24 cellular contexts compared by ENCODE assay signal in genomic region chr6:43471399-43471798, GRCh38. TPM values are rescaled to one million over a fixed set of nuclear protein-coding genes. Genes with fewer than 3 reads are reported as not detected.
A peak's percentile ranks its signal among the peaks of the same experiment; 100 is the strongest.
DNase-seq lines count a peak whose midpoint lies in the region; ATAC-seq, FAIRE-seq and TF ChIP-seq lines count a peak whose summit lies in the region.
"Had no signal": no experiment of that assay in that cellular context is flagged by ENCODE, and none has a peak within 500 bp of the region (broad histone marks: within the 10 kb centered on the region; RNA-seq: fewer than 3 reads in every experiment).

No MANE protein-coding gene starts in this region.

- H3K23ac ChIP-seq in IMR-90 (ENCODE audit: low read depth, low read length): peak overlapping the region; percentile 73; the same call in 1 of the 2 replicates
- no peak overlapping the region for H3K23ac ChIP-seq in trophoblast cell (ENCODE audit: low read length)

- no peak for DNase-seq in HCT116 (ENCODE audit: low read depth, low spot score)
- DNase-seq in IMR-90: no peak
- no peak for DNase-seq in K562 (ENCODE audit: extremely low read depth in 1 of 4, low spot score in 3 of 4)
- DNase-seq in trophoblast cell: peak; percentile 58 to 71
- DNase-seq in NCI-H2196 (lab: John Stamatoyannopoulos, UW; ENCODE audit: unreplicated experiment): no peak
- no peak for DNase-seq in kidney glomerular epithelial cell (lab: John Stamatoyannopoulos, UW)
- DNase-seq: Calu3; CD8-positive, alpha-beta memory T cell; GOT3; KBM-7; MG63; NCI-H1105 treated with DMSO at 0.1 percent for 48 hours; NCI-H146; NCI-H1930; NCI-H2227 treated with DMSO at 0.1 percent for 48 hours; NCI-H510A; NCI-H69; Peyer's patch; SHP77 treated with DMSO at 0.1 percent for 48 hours had no signal

- H4K91ac ChIP-seq in IMR-90 (ENCODE audit: insufficient read depth, low read depth, low read length) (no peak overlapping the region), trophoblast cell (ENCODE audit: low read depth, low read length) (no peak overlapping the region)

- CTCF ChIA-PET in HCT116 (lab: Charles Lee) (interaction anchor here (1.1 kb wide), 1 partner anchor 14 kb away, joined by 3 read pairs; no protein-coding TSS in a partner anchor), IMR-90 (lab: Yijun Ruan, JAX) (interaction anchor here (0.7 kb wide), 1 partner anchor 37 kb away, joined by 3 read pairs; no protein-coding TSS in a partner anchor), K562 (lab: Yijun Ruan, JAX; ENCODE audit: low intra/inter-chr PET ratio) (no interaction called here)

- no peak overlapping the region for H2BK5ac ChIP-seq in IMR-90 (ENCODE audit: low read depth, low read length, poor library complexity, severe bottlenecking)
- no peak overlapping the region for H2BK5ac ChIP-seq in trophoblast cell (ENCODE audit: low read depth, low read length, poor library complexity)

- H3K4me3 ChIP-seq in HCT116 (replicated peaks in 1 of 2; ENCODE audit: low read depth in 1 of 2, low read length in 2 of 2) (no peak overlapping the region), IMR-90 (ENCODE audit: insufficient read depth, low read depth, low read length) (no peak overlapping the region), K562 (no peak overlapping the region), trophoblast cell (ENCODE audit: low read depth, low read length) (no peak overlapping the region)
- H3K4me3 ChIP-seq: MG63, Peyer's patch had no signal

- H3K4me1 ChIP-seq in HCT116 (ENCODE audit: control insufficient read depth in 1 of 2, insufficient read depth in 2 of 2, low read length in 2 of 2): peaks cover 18 to 21% of the 10 kb centered on the region in 2 experiments
- no peaks in the 10 kb centered on the region for H3K4me1 ChIP-seq in IMR-90 (ENCODE audit: control insufficient read depth, insufficient read depth, low read length)
- H3K4me1 ChIP-seq in K562 (replicated peaks in 1 of 2; ENCODE audit: control insufficient read depth in 2 of 2, insufficient read depth in 2 of 2, low read length in 2 of 2): no peaks in the 10 kb centered on the region; a peak in 2 of 5 replicates
- H3K4me1 ChIP-seq in trophoblast cell (ENCODE audit: control insufficient read depth in 1 of 2, insufficient read depth in 2 of 2, low read length in 2 of 2): peaks cover 5 to 10% of the 10 kb centered on the region in 2 experiments
- H3K4me1 ChIP-seq: Peyer's patch had no signal

- WGBS in IMR-90 (ENCODE audit: extremely low coverage in 2 of 2, insufficient read length in 1 of 2), 2 experiments: 29% methylated on average over 1 of the region's 1 CpG; no CpG with 5 or more reads in 1 of the 2 experiments
- WGBS in K562 (ENCODE audit: insufficient coverage, low coverage, missing lambda C conversion rate): 10% methylated on average over 1 of the region's 1 CpG
- WGBS in trophoblast cell (ENCODE audit: extremely low coverage, insufficient coverage, insufficient read length): no CpG with 5 or more reads among the region's 1 CpG

- no peak overlapping the region for H2AK9ac ChIP-seq in IMR-90 (replicated peaks; ENCODE audit: low read depth, low read length, poor library complexity)

- in situ Hi-C loops in IMR-90 (cut with MboI; ENCODE audit: low sequenced_read_pairs) (no loop called here), K562 (cut with MboI) (no loop called here)

- H2AK5ac ChIP-seq in IMR-90 (ENCODE audit: low read depth, low read length) (no peak overlapping the region), trophoblast cell (ENCODE audit: low read length) (no peak overlapping the region)

- no peaks in the 10 kb centered on the region for H3K27me3 ChIP-seq in HCT116 (ENCODE audit: insufficient read depth, low read length)
- H3K27me3 ChIP-seq in IMR-90 (ENCODE audit: control insufficient read depth, insufficient read depth, low read length): peaks cover 19% of the 10 kb centered on the region
- H3K27me3 ChIP-seq in K562 (ENCODE audit: control insufficient read depth in 2 of 2, insufficient read depth in 2 of 2, low read length in 2 of 2): no peaks in the 10 kb centered on the region
- no peaks in the 10 kb centered on the region for H3K27me3 ChIP-seq in trophoblast cell (ENCODE audit: insufficient read depth, low read length)
- H3K27me3 ChIP-seq: MG63, Peyer's patch had no signal

- H3K56ac ChIP-seq in IMR-90 (ENCODE audit: extremely low read depth, insufficient read depth, low read length): no peak overlapping the region

- H3K9me1 ChIP-seq in IMR-90 (ENCODE audit: insufficient read depth, low read length) (no peaks in the 10 kb centered on the region), K562 (ENCODE audit: control insufficient read depth, insufficient read depth, low read length) (no peaks in the 10 kb centered on the region)

- H4K8ac ChIP-seq in IMR-90 (ENCODE audit: low read depth in 2 of 2, low read length in 2 of 2): no peak overlapping the region
- no peak overlapping the region for H4K8ac ChIP-seq in trophoblast cell (ENCODE audit: low read depth, low read length)

- no peak overlapping the region for H4K5ac ChIP-seq in IMR-90 (ENCODE audit: low read depth, low read length)

- dilution Hi-C loops in IMR-90 (cut with HindIII; ENCODE audit: low sequenced_read_pairs, unreplicated experiment): no loop called here

- H3K4me2 ChIP-seq in HCT116 (ENCODE audit: low read length): peak overlapping the region; percentile 36; the same call in 1 of the 2 replicates
- no peak overlapping the region for H3K4me2 ChIP-seq in IMR-90 (ENCODE audit: low read depth, low read length)
- no peak overlapping the region for H3K4me2 ChIP-seq in K562 (ENCODE audit: insufficient read depth, low read length)
- H3K4me2 ChIP-seq in trophoblast cell (ENCODE audit: low read length): no peak overlapping the region

- H4K12ac ChIP-seq in trophoblast cell (ENCODE audit: low read depth, low read length): no peak overlapping the region

- TF ChIP-seq EP300 in K562 (IDR thresholded peaks at IDR 0.05; ENCODE audit: low read length): no peak

- TF ChIP-seq POLR2A in HCT116 (IDR thresholded peaks at IDR 0.05; ENCODE audit: borderline replicate concordance, extremely low read depth, insufficient read depth, insufficient read length): no peak
- no peak for TF ChIP-seq POLR2A in IMR-90 (IDR thresholded peaks at IDR 0.05; ENCODE audit: low read depth, low read length)
- TF ChIP-seq POLR2A in K562 (conservative IDR thresholded peaks at IDR 0.05): no peak

- H3K79me1 ChIP-seq in IMR-90 (ENCODE audit: low read depth in 1 of 2, low read length in 2 of 2) (no peaks in the 10 kb centered on the region), trophoblast cell (ENCODE audit: low read length) (no peaks in the 10 kb centered on the region)

- no peak for ATAC-seq in HCT116
- ATAC-seq in IMR-90 (ENCODE audit: low read depth): no peak
- ATAC-seq in K562: no peak
- ATAC-seq in GM21526 (IDR thresholded peaks at IDR 0.05; ENCODE audit: low FRiP score, unreplicated experiment): no peak

- H2BK15ac ChIP-seq in IMR-90 (ENCODE audit: low read depth, low read length): no peak overlapping the region

- H3K9me3 ChIP-seq in HCT116 (ENCODE audit: control insufficient read depth in 1 of 2, insufficient read depth in 1 of 2, low read depth in 1 of 2, low read length in 2 of 2): no peaks in the 10 kb centered on the region
- no peaks in the 10 kb centered on the region for H3K9me3 ChIP-seq in IMR-90 (ENCODE audit: control insufficient read depth, insufficient read depth, low read length)
- no peaks in the 10 kb centered on the region for H3K9me3 ChIP-seq in K562 (replicated peaks; ENCODE audit: control insufficient read depth, insufficient read depth, low read depth, low read length)
- no peaks in the 10 kb centered on the region for H3K9me3 ChIP-seq in trophoblast cell (ENCODE audit: insufficient read depth, low read depth, low read length)
- H3K9me3 ChIP-seq: MG63, Peyer's patch had no signal

- no peak overlapping the region for H3K18ac ChIP-seq in IMR-90 (ENCODE audit: low read depth, low read length)
- no peak overlapping the region for H3K18ac ChIP-seq in trophoblast cell (ENCODE audit: low read length)

- no peak for FAIRE-seq in K562 (lab: Jason Lieb, UNC)
- FAIRE-seq: G401.6 had no signal

- H3K9ac ChIP-seq in HCT116 (ENCODE audit: low read length): no peak overlapping the region
- no peak overlapping the region for H3K9ac ChIP-seq in IMR-90 (ENCODE audit: low read depth, low read length)
- H3K9ac ChIP-seq in K562 (ENCODE audit: insufficient read depth in 1 of 2, low read depth in 2 of 2, low read length in 2 of 2): no peak overlapping the region; a peak in 1 of 4 replicates
- no peak overlapping the region for H3K9ac ChIP-seq in trophoblast cell (ENCODE audit: low read length)

- TF ChIP-seq CTCF in HCT116 (IDR thresholded peaks at IDR 0.05 in 2 of 3, conservative IDR thresholded peaks at IDR 0.05 in 1 of 3; ENCODE audit: borderline replicate concordance in 1 of 3, insufficient read depth in 1 of 3, low read depth in 2 of 3, low read length in 2 of 3) (no peak), IMR-90 (conservative IDR thresholded peaks at IDR 0.05; ENCODE audit: low read depth, low read length) (no peak), K562 (IDR thresholded peaks at IDR 0.05 in 2 of 3, conservative IDR thresholded peaks at IDR 0.05 in 1 of 3; ENCODE audit: insufficient read depth in 2 of 3, low read depth in 1 of 3, low read length in 3 of 3) (no peak)

- no peak overlapping the region for H3K4ac ChIP-seq in IMR-90 (ENCODE audit: low read depth, low read length)
- no peak overlapping the region for H3K4ac ChIP-seq in trophoblast cell (ENCODE audit: low read depth, low read length)

- H2AFZ ChIP-seq in HCT116 (ENCODE audit: low read depth, low read length, poor library complexity, severe bottlenecking): peak overlapping the region; percentile 22
- peak overlapping the region; percentile 23 for H2AFZ ChIP-seq in IMR-90 (replicated peaks; ENCODE audit: low read length, poor library complexity)
- peak overlapping the region; percentile 34 for H2AFZ ChIP-seq in K562 (ENCODE audit: low read depth, low read length)
- no peak overlapping the region for H2AFZ ChIP-seq in trophoblast cell (ENCODE audit: insufficient read depth, low read length, poor library complexity)

- H3K79me2 ChIP-seq in HCT116 (ENCODE audit: insufficient read depth, low read length) (no peaks in the 10 kb centered on the region), K562 (ENCODE audit: control insufficient read depth, insufficient read depth, low read length) (no peaks in the 10 kb centered on the region), trophoblast cell (ENCODE audit: control insufficient read depth, insufficient read depth, low read length, poor library complexity) (no peaks in the 10 kb centered on the region)

- intact Hi-C loops in HCT116 (cut with micrococcal nuclease) (no loop called here), IMR-90 (cut with micrococcal nuclease) (no loop called here), K562 (cut with micrococcal nuclease) (no loop called here)

- BruUV-seq in HCT116 (replicated peaks; lab: Mats Ljungman, UMichigan): no TSS peak
- BruUV-seq in IMR-90 (replicated peaks; lab: Mats Ljungman, UMichigan): no TSS peak
- no TSS peak for BruUV-seq in K562 (replicated peaks; lab: Mats Ljungman, UMichigan)

- H2BK12ac ChIP-seq in trophoblast cell (ENCODE audit: low read length): no peak overlapping the region

- H3K27ac ChIP-seq in HCT116 (ENCODE audit: low read depth, low read length): no peak overlapping the region
- no peak overlapping the region for H3K27ac ChIP-seq in IMR-90 (ENCODE audit: insufficient read depth, low read length)
- H3K27ac ChIP-seq in K562 (ENCODE audit: extremely low read depth, low read depth, low read length): no peak overlapping the region
- H3K27ac ChIP-seq in trophoblast cell (ENCODE audit: low read depth, low read length): no peak overlapping the region
- H3K27ac ChIP-seq: HL-60, Peyer's patch had no signal

- H4K20me1 ChIP-seq in HCT116 (ENCODE audit: insufficient read depth) (no peaks in the 10 kb centered on the region), IMR-90 (ENCODE audit: insufficient read depth, low read length) (no peaks in the 10 kb centered on the region), K562 (replicated peaks; ENCODE audit: control insufficient read depth, insufficient read depth, low read length) (no peaks in the 10 kb centered on the region)

- no peak overlapping the region for H3K14ac ChIP-seq in IMR-90 (replicated peaks; ENCODE audit: low read depth, low read length)
- H3K14ac ChIP-seq in trophoblast cell (ENCODE audit: low read length): no peak overlapping the region

- H3K9me2 ChIP-seq in HCT116 (ENCODE audit: insufficient read depth): no peaks in the 10 kb centered on the region

- no peak overlapping the region for H2BK20ac ChIP-seq in IMR-90 (ENCODE audit: low read depth, low read length)

- POLR2A ChIA-PET in HCT116 (lab: Charles Lee) (interaction anchor here (0.7 kb wide), 1 partner anchor 300 kb away, joined by 8 read pairs; no protein-coding TSS in a partner anchor), IMR-90 (lab: Charles Lee; ENCODE audit: unreplicated experiment) (no interaction called here), K562 (lab: Yijun Ruan, JAX) (interaction anchor here (0.5 to 1.0 kb wide), 4 partner anchors 9 to 22 kb away, joined by 3 to 4 read pairs (median 4); no protein-coding TSS in a partner anchor)

- H2BK120ac ChIP-seq in IMR-90 (ENCODE audit: low read depth, low read length) (no peak overlapping the region), trophoblast cell (ENCODE audit: insufficient read depth, low read length, poor library complexity) (no peak overlapping the region)

- RAD21 ChIA-PET in HCT116 (lab: Charles Lee; ENCODE audit: low non-redundant PET in 1 of 2, low total read pairs in 2 of 2, uncharacterized antibody in 2 of 2, unreplicated experiment in 2 of 2): no interaction called here

- no peak for TF ChIP-seq RAD21 in HCT116 (IDR thresholded peaks at IDR 0.05; ENCODE audit: low read depth)
- no peak for TF ChIP-seq RAD21 in IMR-90 (IDR thresholded peaks at IDR 0.05; ENCODE audit: low read length)
- TF ChIP-seq RAD21 in K562 (CRISPR knock-in tag; conservative IDR thresholded peaks at IDR 0.05 in 1 of 2, IDR thresholded peaks at IDR 0.05 in 1 of 2): no peak

- no peaks in the 10 kb centered on the region for H3K36me3 ChIP-seq in HCT116 (ENCODE audit: control insufficient read depth in 1 of 2, insufficient read depth in 2 of 2, low read length in 2 of 2)
- H3K36me3 ChIP-seq in IMR-90 (ENCODE audit: control insufficient read depth, insufficient read depth, low read length): no peaks in the 10 kb centered on the region
- no peaks in the 10 kb centered on the region for H3K36me3 ChIP-seq in K562 (ENCODE audit: control insufficient read depth, insufficient read depth, low read length)
- no peaks in the 10 kb centered on the region for H3K36me3 ChIP-seq in trophoblast cell (ENCODE audit: control insufficient read depth in 1 of 2, insufficient read depth in 2 of 2, low read length in 2 of 2)
- H3K36me3 ChIP-seq: MG63, Peyer's patch had no signal

RNA-seq across cellular contexts. Expression of gene TJAP1, which starts 6.0 kb away (rescaled TPM):
- total RNA-seq in HCT116 (2021; ENCODE audit: unreplicated experiment) (45.2 TPM), IMR-90 (2012; rRNA removed) (12.2 and 12.5 TPM in 2 replicates), K562 (2014; rRNA removed) (17.0 and 23.1 TPM in 2 replicates), K562 (2014; rRNA removed; fragmentation: Illumina TruSeq; extraction: Trizol) (7.2 TPM in 2 replicates), K562 (2015; rRNA removed; fragmentation: Illumina TruSeq; extraction: Trizol) (11.1 and 11.2 TPM in 2 replicates), K562 (2021) (25.4 and 35.8 TPM in 2 replicates)
- polyA plus RNA-seq in HCT116 (2012): 29.1 and 32.0 TPM in 2 replicates
- polyA plus RNA-seq in IMR-90 (2012; rRNA removed) (34.2 and 35.8 TPM in 2 replicates), K562 (2011; rRNA removed) (16.2 and 25.3 TPM in 2 replicates), K562 (2014; fragmentation: Illumina TruSeq; extraction: Trizol) (17.0 and 21.3 TPM in 2 replicates), K562 (2014; fragmentation: Nextera tagmentation; extraction: Ambion mirVana) (under 1 TPM; 0.06 to 0.29 TPM), K562 (2014; rRNA removed) (24.2 and 31.1 TPM in 2 replicates)
- 32.2 and 36.9 TPM in 2 replicates for polyA plus RNA-seq in IMR-90 (2012; cell fraction: cytosol; rRNA removed)
- 136 and 192 TPM in 2 replicates for polyA plus RNA-seq in IMR-90 (2012; cell fraction: nucleus; rRNA removed; ENCODE audit: low replicate concordance)
- 43.2 and 99.7 TPM in 2 replicates for total RNA-seq in K562 (2011; cell fraction: chromatin; rRNA removed; ENCODE audit: low replicate concordance)
- total RNA-seq in K562 (2011; cell fraction: nucleolus; rRNA removed): 41.3 and 52.0 TPM in 2 replicates
- 55.1 and 68.1 TPM in 2 replicates for total RNA-seq in K562 (2011; cell fraction: nucleoplasm; rRNA removed)
- 16.2 and 19.2 TPM in 2 replicates for polyA plus RNA-seq in K562 (2011; cell fraction: cytosol; rRNA removed)
- 92.6 and 107 TPM in 2 replicates for polyA plus RNA-seq in K562 (2011; cell fraction: nucleus; rRNA removed)
- polyA plus RNA-seq in K562 (2012): 19.6 and 33.5 TPM in 2 replicates
- 11.2 and 14.6 TPM in 2 replicates for polyA minus RNA-seq in K562 (2011; rRNA and poly(A)+ RNA removed)
- polyA minus RNA-seq in K562 (2011; cell fraction: cytosol; rRNA and poly(A)+ RNA removed): 8.1 and 9.8 TPM in 2 replicates
- polyA minus RNA-seq in K562 (2011; cell fraction: nucleus; rRNA and poly(A)+ RNA removed): 16.6 and 17.1 TPM in 2 replicates
- 21.4 and 21.9 TPM in 2 replicates for polyA plus RNA-seq in trophoblast cell (2013)

RNA-seq across cellular contexts. Expression of gene DLK2, which starts 16.1 kb away (rescaled TPM):
- total RNA-seq in HCT116 (2021; ENCODE audit: unreplicated experiment) (1.6 TPM), IMR-90 (2012; rRNA removed) (0.90 and 1.1 TPM in 2 replicates), K562 (2014; rRNA removed) (0.23 and 0.29 TPM in 2 replicates), K562 (2014; rRNA removed; fragmentation: Illumina TruSeq; extraction: Trizol) (not detected in 2 replicates), K562 (2015; rRNA removed; fragmentation: Illumina TruSeq; extraction: Trizol) (0.11 TPM in 1 of 2 replicates, not detected in the other), K562 (2021) (0.36 and 0.53 TPM in 2 replicates)
- 2.7 and 2.8 TPM in 2 replicates for polyA plus RNA-seq in HCT116 (2012)
- polyA plus RNA-seq in IMR-90 (2012; rRNA removed) (2.8 and 3.0 TPM in 2 replicates), K562 (2011; rRNA removed) (0.35 and 0.74 TPM in 2 replicates), K562 (2014; fragmentation: Illumina TruSeq; extraction: Trizol) (0.16 and 0.37 TPM in 2 replicates), K562 (2014; fragmentation: Nextera tagmentation; extraction: Ambion mirVana) (not detected), K562 (2014; rRNA removed) (0.45 and 0.65 TPM in 2 replicates)
- 5.5 and 6.7 TPM in 2 replicates for polyA plus RNA-seq in IMR-90 (2012; cell fraction: cytosol; rRNA removed)
- polyA plus RNA-seq in IMR-90 (2012; cell fraction: nucleus; rRNA removed; ENCODE audit: low replicate concordance): 1.4 and 4.8 TPM in 2 replicates
- total RNA-seq in K562 (2011; cell fraction: chromatin; rRNA removed; ENCODE audit: low replicate concordance): 0.30 and 1.3 TPM in 2 replicates
- 2.2 and 3.3 TPM in 2 replicates for total RNA-seq in K562 (2011; cell fraction: nucleolus; rRNA removed)
- 1.9 and 2.0 TPM in 2 replicates for total RNA-seq in K562 (2011; cell fraction: nucleoplasm; rRNA removed)
- 1.0 and 1.8 TPM in 2 replicates for polyA plus RNA-seq in K562 (2011; cell fraction: cytosol; rRNA removed)
- polyA plus RNA-seq in K562 (2011; cell fraction: nucleus; rRNA removed): 0.87 and 1.3 TPM in 2 replicates
- 0.59 and 0.60 TPM in 2 replicates for polyA plus RNA-seq in K562 (2012)
- 0.25 and 0.27 TPM in 2 replicates for polyA minus RNA-seq in K562 (2011; rRNA and poly(A)+ RNA removed)
- not detected in 2 replicates for polyA minus RNA-seq in K562 (2011; cell fraction: cytosol; rRNA and poly(A)+ RNA removed)
- polyA minus RNA-seq in K562 (2011; cell fraction: nucleus; rRNA and poly(A)+ RNA removed): 0.13 and 0.44 TPM in 2 replicates
- polyA plus RNA-seq in trophoblast cell (2013): 12.6 and 13.6 TPM in 2 replicates
- total RNA-seq: B cell, Peyer's patch had no signal
- polyA plus RNA-seq: CD14-positive monocyte had no signal

RNA-seq across cellular contexts. Expression of gene LRRC73, which starts 38.7 kb away (rescaled TPM):
- total RNA-seq in HCT116 (2021; ENCODE audit: unreplicated experiment) (1.2 TPM), IMR-90 (2012; rRNA removed) (under 0.01 TPM in 2 replicates), K562 (2014; rRNA removed) (0.12 and 0.27 TPM in 2 replicates), K562 (2014; rRNA removed; fragmentation: Illumina TruSeq; extraction: Trizol) (not detected in 2 replicates), K562 (2015; rRNA removed; fragmentation: Illumina TruSeq; extraction: Trizol) (0.07 and 0.11 TPM in 2 replicates), K562 (2021) (0.34 and 0.55 TPM in 2 replicates)
- polyA plus RNA-seq in HCT116 (2012): 0.65 and 0.97 TPM in 2 replicates
- polyA plus RNA-seq in IMR-90 (2012; rRNA removed) (0.23 and 0.31 TPM in 2 replicates), K562 (2011; rRNA removed) (0.07 and 0.20 TPM in 2 replicates), K562 (2014; fragmentation: Illumina TruSeq; extraction: Trizol) (0.07 and 0.12 TPM in 2 replicates), K562 (2014; fragmentation: Nextera tagmentation; extraction: Ambion mirVana) (not detected), K562 (2014; rRNA removed) (0.08 and 0.09 TPM in 2 replicates)
- 0.51 and 0.55 TPM in 2 replicates for polyA plus RNA-seq in IMR-90 (2012; cell fraction: cytosol; rRNA removed)
- polyA plus RNA-seq in IMR-90 (2012; cell fraction: nucleus; rRNA removed; ENCODE audit: low replicate concordance): 0.26 and 0.49 TPM in 2 replicates
- 0.58 TPM in 1 of 2 replicates, not detected in the other for total RNA-seq in K562 (2011; cell fraction: chromatin; rRNA removed; ENCODE audit: low replicate concordance)
- total RNA-seq in K562 (2011; cell fraction: nucleolus; rRNA removed): 0.53 and 0.83 TPM in 2 replicates
- 0.53 and 0.66 TPM in 2 replicates for total RNA-seq in K562 (2011; cell fraction: nucleoplasm; rRNA removed)
- polyA plus RNA-seq in K562 (2011; cell fraction: cytosol; rRNA removed): 0.16 and 0.39 TPM in 2 replicates
- polyA plus RNA-seq in K562 (2011; cell fraction: nucleus; rRNA removed): 0.50 TPM in 1 of 2 replicates, not detected in the other
- polyA plus RNA-seq in K562 (2012): 0.08 and 0.21 TPM in 2 replicates
- 0.12 TPM in 1 of 2 replicates, not detected in the other for polyA minus RNA-seq in K562 (2011; rRNA and poly(A)+ RNA removed)
- polyA minus RNA-seq in K562 (2011; cell fraction: cytosol; rRNA and poly(A)+ RNA removed): not detected in 2 replicates
- polyA minus RNA-seq in K562 (2011; cell fraction: nucleus; rRNA and poly(A)+ RNA removed): 0.54 and 0.78 TPM in 2 replicates
- polyA plus RNA-seq in trophoblast cell (2013): 0.74 and 0.78 TPM in 2 replicates
- polyA plus RNA-seq: CD14-positive monocyte; CD8-positive, alpha-beta memory T cell had no signal

RNA-seq across cellular contexts. Expression of gene ABCC10, which starts 44.1 kb away (rescaled TPM):
- 29.9 TPM for total RNA-seq in HCT116 (2021; ENCODE audit: unreplicated experiment)
- 14.5 and 16.4 TPM in 2 replicates for polyA plus RNA-seq in HCT116 (2012)
- total RNA-seq in IMR-90 (2012; rRNA removed): 4.7 and 7.0 TPM in 2 replicates
- polyA plus RNA-seq in IMR-90 (2012; rRNA removed): 26.3 and 28.0 TPM in 2 replicates
- polyA plus RNA-seq in IMR-90 (2012; cell fraction: cytosol; rRNA removed): 12.0 and 19.1 TPM in 2 replicates
- polyA plus RNA-seq in IMR-90 (2012; cell fraction: nucleus; rRNA removed; ENCODE audit: low replicate concordance): 49.8 and 115 TPM in 2 replicates
- 98.1 and 219 TPM in 2 replicates for total RNA-seq in K562 (2011; cell fraction: chromatin; rRNA removed; ENCODE audit: low replicate concordance)
- 108 and 125 TPM in 2 replicates for total RNA-seq in K562 (2011; cell fraction: nucleolus; rRNA removed)
- 89.8 and 98.2 TPM in 2 replicates for total RNA-seq in K562 (2011; cell fraction: nucleoplasm; rRNA removed)
- 16.5 and 20.4 TPM in 2 replicates for total RNA-seq in K562 (2014; rRNA removed)
- total RNA-seq in K562 (2014; rRNA removed; fragmentation: Illumina TruSeq; extraction: Trizol): 6.8 and 10.5 TPM in 2 replicates
- total RNA-seq in K562 (2015; rRNA removed; fragmentation: Illumina TruSeq; extraction: Trizol): 13.4 TPM in 2 replicates
- 28.4 and 29.1 TPM in 2 replicates for total RNA-seq in K562 (2021)
- polyA plus RNA-seq in K562 (2011; rRNA removed): 13.7 and 23.5 TPM in 2 replicates
- 13.8 and 24.4 TPM in 2 replicates for polyA plus RNA-seq in K562 (2011; cell fraction: cytosol; rRNA removed)
- polyA plus RNA-seq in K562 (2011; cell fraction: nucleus; rRNA removed): 79.9 and 89.8 TPM in 2 replicates
- 19.5 and 28.6 TPM in 2 replicates for polyA plus RNA-seq in K562 (2012)
- polyA plus RNA-seq in K562 (2014; fragmentation: Illumina TruSeq; extraction: Trizol): 21.3 and 25.8 TPM in 2 replicates
- 1 to 10 TPM; 2.4 to 2.6 TPM for polyA plus RNA-seq in K562 (2014; fragmentation: Nextera tagmentation; extraction: Ambion mirVana)
- 21.7 and 21.8 TPM in 2 replicates for polyA plus RNA-seq in K562 (2014; rRNA removed)
- 11.0 and 11.4 TPM in 2 replicates for polyA minus RNA-seq in K562 (2011; rRNA and poly(A)+ RNA removed)
- 15.0 and 21.0 TPM in 2 replicates for polyA minus RNA-seq in K562 (2011; cell fraction: cytosol; rRNA and poly(A)+ RNA removed)
- 16.6 and 23.7 TPM in 2 replicates for polyA minus RNA-seq in K562 (2011; cell fraction: nucleus; rRNA and poly(A)+ RNA removed)
- 28.0 and 28.3 TPM in 2 replicates for polyA plus RNA-seq in trophoblast cell (2013)

RNA-seq across cellular contexts. Expression of gene YIPF3, which starts 45.3 kb away (rescaled TPM):
- total RNA-seq in HCT116 (2021; ENCODE audit: unreplicated experiment): 84.5 TPM
- polyA plus RNA-seq in HCT116 (2012): 112 and 118 TPM in 2 replicates
- 114 and 120 TPM in 2 replicates for total RNA-seq in IMR-90 (2012; rRNA removed)
- polyA plus RNA-seq in IMR-90 (2012; rRNA removed): 193 and 207 TPM in 2 replicates
- 112 and 320 TPM in 2 replicates for polyA plus RNA-seq in IMR-90 (2012; cell fraction: cytosol; rRNA removed)
- 295 and 320 TPM in 2 replicates for polyA plus RNA-seq in IMR-90 (2012; cell fraction: nucleus; rRNA removed; ENCODE audit: low replicate concordance)
- 124 and 279 TPM in 2 replicates for total RNA-seq in K562 (2011; cell fraction: chromatin; rRNA removed; ENCODE audit: low replicate concordance)
- 200 and 272 TPM in 2 replicates for total RNA-seq in K562 (2011; cell fraction: nucleolus; rRNA removed)
- 167 and 189 TPM in 2 replicates for total RNA-seq in K562 (2011; cell fraction: nucleoplasm; rRNA removed)
- total RNA-seq in K562 (2014; rRNA removed): 57.6 and 67.8 TPM in 2 replicates
- 25.9 and 27.5 TPM in 2 replicates for total RNA-seq in K562 (2014; rRNA removed; fragmentation: Illumina TruSeq; extraction: Trizol)
- total RNA-seq in K562 (2015; rRNA removed; fragmentation: Illumina TruSeq; extraction: Trizol): 31.5 and 32.9 TPM in 2 replicates
- total RNA-seq in K562 (2021): 65.1 and 69.3 TPM in 2 replicates
- 74.8 and 182 TPM in 2 replicates for polyA plus RNA-seq in K562 (2011; rRNA removed)
- 121 and 141 TPM in 2 replicates for polyA plus RNA-seq in K562 (2011; cell fraction: cytosol; rRNA removed)
- polyA plus RNA-seq in K562 (2011; cell fraction: nucleus; rRNA removed): 293 and 318 TPM in 2 replicates
- polyA plus RNA-seq in K562 (2012): 55.8 and 113 TPM in 2 replicates
- 75.3 and 78.5 TPM in 2 replicates for polyA plus RNA-seq in K562 (2014; fragmentation: Illumina TruSeq; extraction: Trizol)
- 10 to 100 TPM; 40.4 to 48.6 TPM for polyA plus RNA-seq in K562 (2014; fragmentation: Nextera tagmentation; extraction: Ambion mirVana)
- 54.6 and 72.9 TPM in 2 replicates for polyA plus RNA-seq in K562 (2014; rRNA removed)
- polyA minus RNA-seq in K562 (2011; rRNA and poly(A)+ RNA removed): 80.6 and 102 TPM in 2 replicates
- 31.1 and 31.2 TPM in 2 replicates for polyA minus RNA-seq in K562 (2011; cell fraction: cytosol; rRNA and poly(A)+ RNA removed)
- polyA minus RNA-seq in K562 (2011; cell fraction: nucleus; rRNA and poly(A)+ RNA removed): 56.0 and 75.5 TPM in 2 replicates
- polyA plus RNA-seq in trophoblast cell (2013): 124 and 129 TPM in 2 replicates

Comparison
In these comparisons a context has a peak if more than half of its experiments do, and no peak if none do; other contexts are left out.
1. DNase-seq: peak in trophoblast cell (2 of 2); none in HCT116 (single experiment), IMR-90 (single experiment), K562 (0 of 4), NCI-H2196 (single experiment) and kidney glomerular epithelial cell (single experiment).